9 cellular contexts compared by ENCODE assay signal in genomic region chr2:4029081-4029480, GRCh38.
"Had no signal": no experiment of that assay in that cellular context is flagged by ENCODE, and none has a peak within 500 bp of the region (broad histone marks: within the 10 kb centered on the region; RNA-seq: fewer than 3 reads in every experiment).

No MANE protein-coding gene starts in this region.

- DNase-seq: GM23248, GOT3, H7, H9, HCEC 1CT, HFFc6 had no signal

- H3K4me1 ChIP-seq: HAP-1 had no signal

- H3K9me3 ChIP-seq: HAP-1 had no signal

- ATAC-seq: GM23338, HCT116 had no signal

- H3K36me3 ChIP-seq: HAP-1 had no signal

- H3K4me1 Mint-ChIP-seq: GM23338, H9 had no signal

- H3K4me3 ChIP-seq: GM23248, GM23338, HAP-1 had no signal

- H3K4me3 Mint-ChIP-seq: GM23338, H9, HFFc6 had no signal

- H3K4me2 ChIP-seq: GM23338 had no signal

- H2AFZ ChIP-seq: GM23248, GM23338 had no signal

- H3K27ac Mint-ChIP-seq: GM23338, H9, HFFc6 had no signal

- H3K27ac ChIP-seq: GM23248 had no signal

- H3K9ac ChIP-seq: GM23248 had no signal
